ENCODE assay signal across 1 cellular context in genomic region chr5:180668835-180669596, GRCh38.
TF ChIP-seq lines count a peak whose summit lies in the region.

No MANE protein-coding gene starts in this region.

TF ChIP-seq in HEK293, 187 proteins besides CTCF, POLR2A, EP300 and RAD21 (continued from another document):
- TF ChIP-seq PRDM4 (tag by site-specific recombination; IDR thresholded peaks at IDR 0.05) (0 out of 2 replicates have a peak, but pooled peaks have one; percentile 36), ZNF664 (tag by site-specific recombination; IDR thresholded peaks at IDR 0.05) (no peak), ZFP69B (tag by site-specific recombination; IDR thresholded peaks at IDR 0.05) (no peak), ZBTB1 (tag by site-specific recombination; IDR thresholded peaks at IDR 0.05) (no peak)
